In genomic region chr15:50017522-50017921, GRCh38 we compare ENCODE assay signal across 1 cellular context.
TF ChIP-seq lines count a peak whose summit lies in the region.

No MANE protein-coding gene starts in this region.

TF ChIP-seq in HepG2, 621 proteins besides CTCF, POLR2A, EP300 and RAD21 (continued from another document):
- TF ChIP-seq KLF9 (CRISPR knock-in tag; IDR thresholded peaks at IDR 0.05; ENCODE audit: low read depth), result no peak
- TF ChIP-seq JDP2 (CRISPR knock-in tag; IDR thresholded peaks at IDR 0.05; ENCODE audit: borderline replicate concordance), result no peak
- TF ChIP-seq MEIS2 (CRISPR knock-in tag; IDR thresholded peaks at IDR 0.05), result no peak
- no peak for TF ChIP-seq ISX (CRISPR knock-in tag; conservative IDR thresholded peaks at IDR 0.05)
